17 cellular contexts compared by ENCODE assay signal in the genomic region with DNA sequence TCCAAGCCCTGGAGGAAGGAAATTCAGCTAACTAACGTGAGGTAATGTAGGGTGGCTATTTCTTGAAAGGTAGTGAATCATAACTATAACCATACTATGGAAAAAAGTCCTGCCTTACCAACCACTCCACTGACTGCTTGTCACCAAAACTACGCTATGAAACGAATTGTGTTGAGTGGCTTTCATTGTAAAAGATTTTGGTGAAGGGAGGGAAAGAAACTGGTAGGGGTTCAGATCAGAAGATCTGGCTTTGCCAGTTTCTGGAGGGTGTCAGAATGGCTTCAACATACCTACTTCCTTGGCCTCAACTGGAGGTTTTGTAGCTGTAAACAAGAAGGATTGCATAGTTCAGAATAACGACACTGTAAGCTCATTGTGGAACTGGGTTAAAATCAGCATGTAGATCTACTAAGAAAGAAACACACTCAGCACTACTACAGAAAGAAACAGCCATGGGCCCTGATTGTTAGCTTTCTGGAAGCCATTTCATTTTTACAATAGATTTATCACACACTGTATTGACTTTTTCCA. TPM values are rescaled to one million over a fixed set of nuclear protein-coding genes. Genes with fewer than 3 reads are reported as not detected.
DNase-seq lines count a peak whose midpoint lies in the region; ATAC-seq and TF ChIP-seq lines count a peak whose summit lies in the region.
"Had no signal": no experiment of that assay in that cellular context is flagged by ENCODE, and none has a peak within 500 bp of the region (broad histone marks: within the 10 kb centered on the region; RNA-seq: fewer than 3 reads in every experiment).

No MANE protein-coding gene starts in this region.

- peaks cover 20% of the 10 kb centered on the region for H3K36me3 Mint-ChIP-seq in CD4-positive, alpha-beta T cell (ENCODE audit: low read depth)
- peaks cover 24% of the 10 kb centered on the region for H3K36me3 Mint-ChIP-seq in activated CD4-positive, alpha-beta memory T cell treated with anti-CD3 and anti-CD28 coated beads, Interleukin-2, amount 10 ng/mL, durations not matched to agents 7 days and 5 days (ENCODE audit: low read depth)
- H3K36me3 Mint-ChIP-seq in naive thymus-derived CD8-positive, alpha-beta T cell: peaks cover 0 to 12% (median 8%) of the 10 kb centered on the region in 3 donors
- H3K36me3 Mint-ChIP-seq: brain had no signal

- no peak for ATAC-seq in CD4-positive, alpha-beta T cell (ENCODE audit: poor library complexity)
- no peak for ATAC-seq in naive thymus-derived CD8-positive, alpha-beta T cell
- ATAC-seq in GM21786 (IDR thresholded peaks at IDR 0.05; ENCODE audit: unreplicated experiment): no peak
- ATAC-seq in GM18502 (IDR thresholded peaks at IDR 0.05; ENCODE audit: poor library complexity, unreplicated experiment): no peak
- ATAC-seq: gastrocnemius medialis, mucosa of descending colon, sciatic nerve had no signal

- no peak overlapping the region for H3K4me3 ChIP-seq in HL-60 (replicated peaks; ENCODE audit: insufficient read depth, low read length)
- H3K4me3 ChIP-seq: coronary artery, gastrocnemius medialis, mucosa of descending colon had no signal

- H3K27ac ChIP-seq in CD4-positive, alpha-beta T cell (ENCODE audit: low read depth, low read length): no peak overlapping the region
- H3K27ac ChIP-seq in HL-60 (replicated peaks): peak overlapping the region; percentile 100
- H3K27ac ChIP-seq: coronary artery, gastrocnemius medialis had no signal

- CTCF ChIA-PET in CD4-positive, alpha-beta T cell (lab: Charles Lee): interaction anchor here (1.1 to 2.4 kb wide), 4 partner anchors 11 to 351 kb away, joined by 3 to 6 read pairs (median 5); no protein-coding TSS in a partner anchor
- CTCF ChIA-PET in activated CD4-positive, alpha-beta memory T cell treated with anti-CD3 and anti-CD28 coated beads, Interleukin-2, amount 10 ng/mL, durations not matched to agents 7 days and 5 days (lab: Charles Lee): interaction anchor here (0.5 to 5.1 kb wide), 8 partner anchors 9 to 350 kb away, joined by 3 to 59 read pairs (median 5); no protein-coding TSS in a partner anchor

- H3K9me3 ChIP-seq in CD4-positive, alpha-beta T cell (ENCODE audit: control insufficient read depth, low read length): no peaks in the 10 kb centered on the region
- H3K9me3 ChIP-seq: gastrocnemius medialis, mucosa of descending colon had no signal

- DNase-seq in CD4-positive, alpha-beta T cell: no peak
- no peak for DNase-seq in HL-60 (ENCODE audit: low read depth in 1 of 2, low spot score in 1 of 2)
- DNase-seq in activated CD4-positive, alpha-beta memory T cell treated with anti-CD3 and anti-CD28 coated beads, Interleukin-2, amount 10 ng/mL, durations not matched to agents 7 days and 5 days: no peak
- DNase-seq in naive thymus-derived CD8-positive, alpha-beta T cell: no peak
- DNase-seq in NCI-H345 (lab: John Stamatoyannopoulos, UW): no peak
- DNase-seq: activated gamma-delta T cell treated with Interleukin-2 at 50 U/mL for 16 hours; gastrocnemius medialis; GF-D8; mucosa of descending colon; NCI-H1105; NCI-H748 treated with DMSO at 0.1 percent for 48 hours; stimulated activated CD4-positive, alpha-beta T cell treated with anti-CD3 and anti-CD28 coated beads, Interleukin-1b, Interleukin-23, amount 100 ng/mL, for 48 hours had no signal

- H3K27ac Mint-ChIP-seq in CD4-positive, alpha-beta T cell: peak overlapping the region; percentile 84
- H3K27ac Mint-ChIP-seq in activated CD4-positive, alpha-beta memory T cell treated with anti-CD3 and anti-CD28 coated beads, Interleukin-2, amount 10 ng/mL, durations not matched to agents 7 days and 5 days: peak overlapping the region; percentile 95
- H3K27ac Mint-ChIP-seq in naive thymus-derived CD8-positive, alpha-beta T cell: peak overlapping the region; percentile 52 to 99 (median 91)
- H3K27ac Mint-ChIP-seq: brain had no signal

- peaks cover 56% of the 10 kb centered on the region for H3K4me1 Mint-ChIP-seq in CD4-positive, alpha-beta T cell (ENCODE audit: low read depth)
- H3K4me1 Mint-ChIP-seq in activated CD4-positive, alpha-beta memory T cell treated with anti-CD3 and anti-CD28 coated beads, Interleukin-2, amount 10 ng/mL, durations not matched to agents 7 days and 5 days: peaks cover 31% of the 10 kb centered on the region
- peaks cover 27 to 41% (median 33%) of the 10 kb centered on the region in 4 donors for H3K4me1 Mint-ChIP-seq in naive thymus-derived CD8-positive, alpha-beta T cell

- no peaks in the 10 kb centered on the region for H3K27me3 Mint-ChIP-seq in CD4-positive, alpha-beta T cell
- peaks cover 3% of the 10 kb centered on the region for H3K27me3 Mint-ChIP-seq in activated CD4-positive, alpha-beta memory T cell treated with anti-CD3 and anti-CD28 coated beads, Interleukin-2, amount 10 ng/mL, durations not matched to agents 7 days and 5 days
- H3K27me3 Mint-ChIP-seq in naive thymus-derived CD8-positive, alpha-beta T cell: no peaks in the 10 kb centered on the region

- H3K27me3 ChIP-seq in CD4-positive, alpha-beta T cell (ENCODE audit: control insufficient read depth, insufficient read depth, low read length): no peaks in the 10 kb centered on the region
- no peaks in the 10 kb centered on the region for H3K27me3 ChIP-seq in HL-60 (ENCODE audit: insufficient read depth, poor library complexity, severe bottlenecking)

- intact Hi-C loops in CD4-positive, alpha-beta T cell (cut with DNase I, micrococcal nuclease): loop anchor here (5.0 to 10.0 kb wide), 7 partner anchors 153 to 473 kb away; a partner anchor contains a TSS

- no peak for TF ChIP-seq CTCF in CD4-positive, alpha-beta T cell (IDR thresholded peaks at IDR 0.05)
- no peak for TF ChIP-seq CTCF in HL-60 (IDR thresholded peaks at IDR 0.05; ENCODE audit: insufficient read depth, low read length)

- POLR2A ChIA-PET in CD4-positive, alpha-beta T cell (lab: Charles Lee): interaction anchor here (0.6 to 6.4 kb wide), 5 partner anchors 24 to 350 kb away, joined by 3 to 115 read pairs (median 4); no protein-coding TSS in a partner anchor
- POLR2A ChIA-PET in activated CD4-positive, alpha-beta memory T cell treated with anti-CD3 and anti-CD28 coated beads, Interleukin-2, amount 10 ng/mL, durations not matched to agents 7 days and 5 days (lab: Charles Lee): interaction anchor here (0.7 to 10.9 kb wide), 19 partner anchors 12 to 348 kb away, joined by 3 to 611 read pairs (median 5); no protein-coding TSS in a partner anchor
- POLR2A ChIA-PET in naive thymus-derived CD8-positive, alpha-beta T cell (lab: Charles Lee): interaction anchor here (1.1 to 6.7 kb wide), 6 partner anchors 9 to 349 kb away, joined by 3 to 128 read pairs (median 20); no protein-coding TSS in a partner anchor

- no peaks in the 10 kb centered on the region for H3K9me3 Mint-ChIP-seq in CD4-positive, alpha-beta T cell
- H3K9me3 Mint-ChIP-seq in activated CD4-positive, alpha-beta memory T cell treated with anti-CD3 and anti-CD28 coated beads, Interleukin-2, amount 10 ng/mL, durations not matched to agents 7 days and 5 days: no peaks in the 10 kb centered on the region
- H3K9me3 Mint-ChIP-seq in naive thymus-derived CD8-positive, alpha-beta T cell: no peaks in the 10 kb centered on the region

- peak overlapping the region; percentile 89 for H3K4me3 Mint-ChIP-seq in CD4-positive, alpha-beta T cell
- H3K4me3 Mint-ChIP-seq in activated CD4-positive, alpha-beta memory T cell treated with anti-CD3 and anti-CD28 coated beads, Interleukin-2, amount 10 ng/mL, durations not matched to agents 7 days and 5 days: no peak overlapping the region
- peak overlapping the region in 8 of 10 donors; percentile 11 to 98 (median 44) for H3K4me3 Mint-ChIP-seq in naive thymus-derived CD8-positive, alpha-beta T cell

RNA-seq across cellular contexts. Expression of a gene that starts 2.1 kb away (rescaled TPM):
- total RNA-seq in CD4-positive, alpha-beta T cell: 10 to 100 TPM; 79.4 to 79.5 TPM
- total RNA-seq in activated CD4-positive, alpha-beta memory T cell treated with anti-CD3 and anti-CD28 coated beads, Interleukin-2, amount 10 ng/mL, durations not matched to agents 7 days and 5 days: 100 to 1,000 TPM; 252 to 265 TPM
- total RNA-seq in naive thymus-derived CD8-positive, alpha-beta T cell: 100 to 1,000 TPM; 206 to 210 TPM
- polyA plus RNA-seq in naive thymus-derived CD8-positive, alpha-beta T cell: 100 to 1,000 TPM in 2 of 3 donors, 10 to 100 TPM in 1; 88.1 to 128 (median 121) TPM
